Comparison of ENCODE assay signal across 1 cellular context in the genomic region with DNA sequence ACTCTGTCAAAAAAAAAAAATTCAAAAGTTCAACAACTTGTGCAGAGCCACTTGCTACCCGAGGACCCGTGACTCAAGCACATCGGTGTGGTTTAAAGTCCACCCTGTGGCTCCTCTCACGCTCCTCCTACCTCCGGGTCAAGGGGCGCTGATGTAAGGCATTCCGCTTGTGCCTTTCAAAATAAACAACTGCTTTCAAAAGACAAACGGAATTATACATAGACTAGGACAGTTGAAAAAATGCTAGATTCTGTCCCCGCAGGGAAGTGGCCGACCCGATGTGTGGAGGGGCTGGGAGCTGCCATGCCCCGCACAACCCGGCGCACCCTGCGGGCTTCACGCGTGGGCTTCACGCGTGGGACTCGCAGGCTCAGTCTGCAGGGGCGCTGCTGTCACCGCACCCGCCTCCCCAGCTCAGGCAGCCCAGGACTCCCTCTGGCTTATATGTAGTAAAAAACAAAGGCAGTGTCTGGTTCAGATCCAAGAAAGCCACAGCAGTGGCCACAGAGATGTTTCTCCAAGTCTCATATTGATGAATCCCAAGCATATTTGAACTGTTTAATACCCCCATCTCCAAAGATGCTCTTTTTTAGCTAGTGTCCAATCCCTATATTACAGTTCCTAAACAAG.
TF ChIP-seq lines count a peak whose summit lies in the region.

No MANE protein-coding gene starts in this region.

TF ChIP-seq in HepG2, 621 proteins besides CTCF, POLR2A, EP300 and RAD21 (continued from another document and continues in another):
- TF ChIP-seq MLXIP (CRISPR knock-in tag; IDR thresholded peaks at IDR 0.05; ENCODE audit: borderline replicate concordance) = no peak
- no peak; the same call in 1 of the 2 replicates for TF ChIP-seq MXD1 (CRISPR knock-in tag; IDR thresholded peaks at IDR 0.05)
- TF ChIP-seq BCL3 (CRISPR knock-in tag; IDR thresholded peaks at IDR 0.05) = 0 out of 2 replicates have a peak, but pooled peaks have one; percentile 22
- no peak for TF ChIP-seq NFRKB (IDR thresholded peaks at IDR 0.05)
- TF ChIP-seq CHD2 (IDR thresholded peaks at IDR 0.05; ENCODE audit: low read depth, low read length) = no peak
- TF ChIP-seq NR2F6 (IDR thresholded peaks at IDR 0.05) = peak; percentile 68
- TF ChIP-seq NR2F6 (CRISPR knock-in tag; IDR thresholded peaks at IDR 0.05) = peak; percentile 81
- no peak for TF ChIP-seq SNAI1 (CRISPR knock-in tag; IDR thresholded peaks at IDR 0.05; ENCODE audit: borderline replicate concordance)
- TF ChIP-seq TBX2 (CRISPR knock-in tag; IDR thresholded peaks at IDR 0.05; ENCODE audit: borderline replicate concordance) = peak; percentile 63; the same call in 1 of the 2 replicates
- no peak for TF ChIP-seq GTF2F1 (IDR thresholded peaks at IDR 0.05; ENCODE audit: low read length)
- TF ChIP-seq, protein P1, sequence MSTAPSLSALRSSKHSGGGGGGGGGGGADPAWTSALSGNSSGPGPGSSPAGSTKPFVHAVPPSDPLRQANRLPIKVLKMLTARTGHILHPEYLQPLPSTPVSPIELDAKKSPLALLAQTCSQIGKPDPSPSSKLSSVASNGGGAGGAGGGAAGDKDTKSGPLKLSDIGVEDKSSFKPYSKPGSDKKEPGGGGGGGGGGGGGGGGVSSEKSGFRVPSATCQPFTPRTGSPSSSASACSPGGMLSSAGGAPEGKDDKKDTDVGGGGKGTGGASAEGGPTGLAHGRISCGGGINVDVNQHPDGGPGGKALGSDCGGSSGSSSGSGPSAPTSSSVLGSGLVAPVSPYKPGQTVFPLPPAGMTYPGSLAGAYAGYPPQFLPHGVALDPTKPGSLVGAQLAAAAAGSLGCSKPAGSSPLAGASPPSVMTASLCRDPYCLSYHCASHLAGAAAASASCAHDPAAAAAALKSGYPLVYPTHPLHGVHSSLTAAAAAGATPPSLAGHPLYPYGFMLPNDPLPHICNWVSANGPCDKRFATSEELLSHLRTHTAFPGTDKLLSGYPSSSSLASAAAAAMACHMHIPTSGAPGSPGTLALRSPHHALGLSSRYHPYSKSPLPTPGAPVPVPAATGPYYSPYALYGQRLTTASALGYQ (CRISPR knock-in tag; IDR thresholded peaks at IDR 0.05) = no peak; the same call in 1 of the 2 replicates
- TF ChIP-seq ZNF235 (CRISPR knock-in tag; IDR thresholded peaks at IDR 0.05; ENCODE audit: borderline replicate concordance) = no peak
- no peak; the same call in 1 of the 2 replicates for TF ChIP-seq PPARG (CRISPR knock-in tag; conservative IDR thresholded peaks at IDR 0.05)
- TF ChIP-seq POLR2G (IDR thresholded peaks at IDR 0.05; ENCODE audit: low read depth, low read length) = no peak
- TF ChIP-seq MTA3 (CRISPR knock-in tag; IDR thresholded peaks at IDR 0.05) = no peak
- TF ChIP-seq HNRNPL (IDR thresholded peaks at IDR 0.05; ENCODE audit: low read depth, low read length) = no peak
- TF ChIP-seq, protein P2, sequence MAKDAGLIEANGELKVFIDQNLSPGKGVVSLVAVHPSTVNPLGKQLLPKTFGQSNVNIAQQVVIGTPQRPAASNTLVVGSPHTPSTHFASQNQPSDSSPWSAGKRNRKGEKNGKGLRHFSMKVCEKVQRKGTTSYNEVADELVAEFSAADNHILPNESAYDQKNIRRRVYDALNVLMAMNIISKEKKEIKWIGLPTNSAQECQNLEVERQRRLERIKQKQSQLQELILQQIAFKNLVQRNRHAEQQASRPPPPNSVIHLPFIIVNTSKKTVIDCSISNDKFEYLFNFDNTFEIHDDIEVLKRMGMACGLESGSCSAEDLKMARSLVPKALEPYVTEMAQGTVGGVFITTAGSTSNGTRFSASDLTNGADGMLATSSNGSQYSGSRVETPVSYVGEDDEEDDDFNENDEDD (CRISPR knock-in tag; IDR thresholded peaks at IDR 0.05; ENCODE audit: borderline replicate concordance) = no peak
- no peak for TF ChIP-seq PLRG1 (conservative IDR thresholded peaks at IDR 0.05)
- TF ChIP-seq SNAPC4 (CRISPR knock-in tag; IDR thresholded peaks at IDR 0.05) = no peak
- TF ChIP-seq, protein P3, sequence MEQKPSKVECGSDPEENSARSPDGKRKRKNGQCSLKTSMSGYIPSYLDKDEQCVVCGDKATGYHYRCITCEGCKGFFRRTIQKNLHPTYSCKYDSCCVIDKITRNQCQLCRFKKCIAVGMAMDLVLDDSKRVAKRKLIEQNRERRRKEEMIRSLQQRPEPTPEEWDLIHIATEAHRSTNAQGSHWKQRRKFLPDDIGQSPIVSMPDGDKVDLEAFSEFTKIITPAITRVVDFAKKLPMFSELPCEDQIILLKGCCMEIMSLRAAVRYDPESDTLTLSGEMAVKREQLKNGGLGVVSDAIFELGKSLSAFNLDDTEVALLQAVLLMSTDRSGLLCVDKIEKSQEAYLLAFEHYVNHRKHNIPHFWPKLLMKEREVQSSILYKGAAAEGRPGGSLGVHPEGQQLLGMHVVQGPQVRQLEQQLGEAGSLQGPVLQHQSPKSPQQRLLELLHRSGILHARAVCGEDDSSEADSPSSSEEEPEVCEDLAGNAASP (CRISPR knock-in tag; IDR thresholded peaks at IDR 0.05; ENCODE audit: borderline replicate concordance) = no peak
- TF ChIP-seq ZNF780A (CRISPR knock-in tag; IDR thresholded peaks at IDR 0.05) = no peak
- TF ChIP-seq, protein P4, sequence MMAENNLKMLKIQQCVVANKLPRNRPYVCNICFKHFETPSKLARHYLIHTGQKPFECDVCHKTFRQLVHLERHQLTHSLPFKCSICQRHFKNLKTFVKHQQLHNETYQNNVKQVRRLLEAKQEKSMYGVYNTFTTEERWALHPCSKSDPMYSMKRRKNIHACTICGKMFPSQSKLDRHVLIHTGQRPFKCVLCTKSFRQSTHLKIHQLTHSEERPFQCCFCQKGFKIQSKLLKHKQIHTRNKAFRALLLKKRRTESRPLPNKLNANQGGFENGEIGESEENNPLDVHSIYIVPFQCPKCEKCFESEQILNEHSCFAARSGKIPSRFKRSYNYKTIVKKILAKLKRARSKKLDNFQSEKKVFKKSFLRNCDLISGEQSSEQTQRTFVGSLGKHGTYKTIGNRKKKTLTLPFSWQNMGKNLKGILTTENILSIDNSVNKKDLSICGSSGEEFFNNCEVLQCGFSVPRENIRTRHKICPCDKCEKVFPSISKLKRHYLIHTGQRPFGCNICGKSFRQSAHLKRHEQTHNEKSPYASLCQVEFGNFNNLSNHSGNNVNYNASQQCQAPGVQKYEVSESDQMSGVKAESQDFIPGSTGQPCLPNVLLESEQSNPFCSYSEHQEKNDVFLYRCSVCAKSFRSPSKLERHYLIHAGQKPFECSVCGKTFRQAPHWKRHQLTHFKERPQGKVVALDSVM (CRISPR knock-in tag; IDR thresholded peaks at IDR 0.05) = no peak; the same call in 1 of the 2 replicates
- no peak for TF ChIP-seq ZKSCAN1 (IDR thresholded peaks at IDR 0.05; ENCODE audit: low read length)
- peak; percentile 51; the same call in 1 of the 2 replicates for TF ChIP-seq ZNF264 (CRISPR knock-in tag; IDR thresholded peaks at IDR 0.05)
- peak; percentile 60 for TF ChIP-seq PHF21A (CRISPR knock-in tag; IDR thresholded peaks at IDR 0.05)
- peak; percentile 52; the same call in 1 of the 2 replicates for TF ChIP-seq NFIC (IDR thresholded peaks at IDR 0.05; ENCODE audit: low read length)
- no peak for TF ChIP-seq ZNF556 (CRISPR knock-in tag; IDR thresholded peaks at IDR 0.05; ENCODE audit: borderline replicate concordance)
- TF ChIP-seq TGIF2 (CRISPR knock-in tag; IDR thresholded peaks at IDR 0.05) = no peak
- no peak for TF ChIP-seq ZNF292 (CRISPR knock-in tag; IDR thresholded peaks at IDR 0.05; ENCODE audit: borderline replicate concordance, low read depth)
- TF ChIP-seq ZNF3 (CRISPR knock-in tag; IDR thresholded peaks at IDR 0.05) = no peak
- TF ChIP-seq ZNF180 (CRISPR knock-in tag; IDR thresholded peaks at IDR 0.05; ENCODE audit: borderline replicate concordance, low read depth) = no peak
- TF ChIP-seq ZFP41 (CRISPR knock-in tag; IDR thresholded peaks at IDR 0.05; ENCODE audit: borderline replicate concordance) = no peak
- no peak for TF ChIP-seq MED8 (CRISPR knock-in tag; IDR thresholded peaks at IDR 0.05; ENCODE audit: insufficient replicate concordance)
- TF ChIP-seq TEAD2 (CRISPR knock-in tag; IDR thresholded peaks at IDR 0.05) = no peak
- no peak for TF ChIP-seq ATRX (CRISPR knock-in tag; IDR thresholded peaks at IDR 0.05; ENCODE audit: borderline replicate concordance)
- TF ChIP-seq ZNF205 (CRISPR knock-in tag; IDR thresholded peaks at IDR 0.05) = no peak
- TF ChIP-seq ZBTB7B (CRISPR knock-in tag; IDR thresholded peaks at IDR 0.05) = 0 out of 2 replicates have a peak, but pooled peaks have one; percentile 4
- TF ChIP-seq ZNF83 (CRISPR knock-in tag; IDR thresholded peaks at IDR 0.05; ENCODE audit: borderline replicate concordance) = no peak
- peak; percentile 67; the same call in 1 of the 2 replicates for TF ChIP-seq ZSCAN25 (CRISPR knock-in tag; IDR thresholded peaks at IDR 0.05)
- no peak for TF ChIP-seq ZNF496 (CRISPR knock-in tag; IDR thresholded peaks at IDR 0.05; ENCODE audit: insufficient replicate concordance)
- no peak for TF ChIP-seq NFKBIZ (CRISPR knock-in tag; IDR thresholded peaks at IDR 0.05)
